In genomic region chr15:74302821-74303359, GRCh38 we compare ENCODE assay signal across 9 cellular contexts.
DNase-seq lines count a peak whose midpoint lies in the region; ATAC-seq and TF ChIP-seq lines count a peak whose summit lies in the region.
"Had no signal": no experiment of that assay in that cellular context is flagged by ENCODE, and none has a peak within 500 bp of the region (broad histone marks: within the 10 kb centered on the region; RNA-seq: fewer than 3 reads in every experiment).

No MANE protein-coding gene starts in this region.

- no peak for TF ChIP-seq POLR2A in IMR-90 (IDR thresholded peaks at IDR 0.05; ENCODE audit: low read depth, low read length)

- H3K79me1 ChIP-seq in IMR-90 (ENCODE audit: low read depth in 1 of 2, low read length in 2 of 2) = no peaks in the 10 kb centered on the region

- dilution Hi-C loops in IMR-90 (cut with HindIII; ENCODE audit: low sequenced_read_pairs, unreplicated experiment) = no loop called here

- H2AFZ ChIP-seq in IMR-90 (replicated peaks; ENCODE audit: low read length, poor library complexity) (peak overlapping the region; percentile 61), SU-DHL-6 (ENCODE audit: low read depth, low read length, severe bottlenecking) (no peak overlapping the region)

- H3K27ac Mint-ChIP-seq in nephron = peak overlapping the region; percentile 73 to 99 (median 73)
- peak overlapping the region in 1 of 8 donors; percentile 28 for H3K27ac Mint-ChIP-seq in CD8-positive, alpha-beta memory T cell
- H3K27ac Mint-ChIP-seq: stimulated activated naive CD8-positive, alpha-beta T cell treated with anti-CD3 and anti-CD28 coated beads, Interleukin-15, Interleukin-2, amounts not matched to agents 100 ng/mL and 50 ng/mL, for 24 hours had no signal

- no peak overlapping the region for H2BK5ac ChIP-seq in IMR-90 (ENCODE audit: low read depth, low read length, poor library complexity, severe bottlenecking)

- no peaks in the 10 kb centered on the region for H3F3A ChIP-seq in SU-DHL-6 (ENCODE audit: insufficient read depth)

- peak; percentile 61 for TF ChIP-seq RAD21 in IMR-90 (IDR thresholded peaks at IDR 0.05; ENCODE audit: low read length)

- DNase-seq in DMS114 treated with DMSO at 0.1 percent for 48 hours (lab: John Stamatoyannopoulos, UW; ENCODE audit: unreplicated experiment) (peak; percentile 46), IMR-90 (no peak)
- DNase-seq in effector CD4-positive, alpha-beta T cell = peak; percentile 10
- no peak for DNase-seq in CD8-positive, alpha-beta memory T cell

- no peak overlapping the region for H2BK120ac ChIP-seq in IMR-90 (ENCODE audit: low read depth, low read length)

- no peak overlapping the region for H4K91ac ChIP-seq in IMR-90 (ENCODE audit: insufficient read depth, low read depth, low read length)

- no peaks in the 10 kb centered on the region for H3K36me3 Mint-ChIP-seq in nephron (ENCODE audit: low read depth)
- no peaks in the 10 kb centered on the region for H3K36me3 Mint-ChIP-seq in CD8-positive, alpha-beta memory T cell

- peaks cover 65% of the 10 kb centered on the region for H3K4me1 Mint-ChIP-seq in nephron
- no peaks in the 10 kb centered on the region for H3K4me1 Mint-ChIP-seq in CD8-positive, alpha-beta memory T cell

- H2BK15ac ChIP-seq in IMR-90 (ENCODE audit: low read depth, low read length) = no peak overlapping the region

- no peak overlapping the region for H3K27ac ChIP-seq in IMR-90 (ENCODE audit: insufficient read depth, low read length)
- no peak overlapping the region for H3K27ac ChIP-seq in SU-DHL-6 (ENCODE audit: low read depth, low read length)
- H3K27ac ChIP-seq in CD8-positive, alpha-beta memory T cell (ENCODE audit: low read depth, low read length) = no peak overlapping the region

- H3K27me3 ChIP-seq in IMR-90 (ENCODE audit: control insufficient read depth, insufficient read depth, low read length) (peaks cover 87% of the 10 kb centered on the region), SU-DHL-6 (ENCODE audit: low read length) (no peaks in the 10 kb centered on the region)
- H3K27me3 ChIP-seq in CD8-positive, alpha-beta memory T cell (ENCODE audit: insufficient read depth, low read length, poor library complexity, severe bottlenecking) = peaks cover 12% of the 10 kb centered on the region

- H3K27me3 Mint-ChIP-seq in nephron (ENCODE audit: low read depth) = peaks cover 28% of the 10 kb centered on the region
- H3K27me3 Mint-ChIP-seq in CD8-positive, alpha-beta memory T cell = peaks cover 41 to 84% of the 10 kb centered on the region in 2 donors

- no peak overlapping the region for H3K56ac ChIP-seq in IMR-90 (ENCODE audit: extremely low read depth, insufficient read depth, low read length)

- H3K4me3 ChIP-seq in IMR-90 (ENCODE audit: insufficient read depth, low read depth, low read length) = no peak overlapping the region
- no peak overlapping the region for H3K4me3 ChIP-seq in SU-DHL-6 (ENCODE audit: insufficient read depth, low read length, poor library complexity, severe bottlenecking)
- no peak overlapping the region for H3K4me3 ChIP-seq in CD8-positive, alpha-beta memory T cell (ENCODE audit: low read length)

- no peaks in the 10 kb centered on the region for H3K9me2 ChIP-seq in SU-DHL-6 (replicated peaks; ENCODE audit: insufficient read depth, low read length)

- H3K14ac ChIP-seq in IMR-90 (replicated peaks; ENCODE audit: low read depth, low read length) = no peak overlapping the region

- H2AK5ac ChIP-seq in IMR-90 (ENCODE audit: low read depth, low read length) = no peak overlapping the region

- H3K9me1 ChIP-seq in IMR-90 (ENCODE audit: insufficient read depth, low read length) = no peaks in the 10 kb centered on the region

- no peaks in the 10 kb centered on the region for H3K9me3 ChIP-seq in IMR-90 (ENCODE audit: control insufficient read depth, insufficient read depth, low read length)
- no peaks in the 10 kb centered on the region for H3K9me3 ChIP-seq in SU-DHL-6 (ENCODE audit: insufficient read depth, low read length)
- H3K9me3 ChIP-seq in CD8-positive, alpha-beta memory T cell (ENCODE audit: low read length) = no peaks in the 10 kb centered on the region

- no peaks in the 10 kb centered on the region for H3K79me2 ChIP-seq in SU-DHL-6 (ENCODE audit: insufficient read depth, low read length)

- H3K4me3 Mint-ChIP-seq in nephron = peak overlapping the region; percentile 39 to 76 (median 44)
- H3K4me3 Mint-ChIP-seq in CD8-positive, alpha-beta memory T cell = no peak overlapping the region
- H3K4me3 Mint-ChIP-seq: stimulated activated naive CD8-positive, alpha-beta T cell treated with anti-CD3 and anti-CD28 coated beads, Interleukin-15, Interleukin-2, amounts not matched to agents 100 ng/mL and 50 ng/mL, for 24 hours had no signal

- H4K5ac ChIP-seq in IMR-90 (ENCODE audit: low read depth, low read length) = no peak overlapping the region

- BruUV-seq in IMR-90 (replicated peaks; lab: Mats Ljungman, UMichigan) = no TSS peak

- in situ Hi-C loops in IMR-90 (cut with MboI; ENCODE audit: low sequenced_read_pairs) = no loop called here

- H3K23ac ChIP-seq in IMR-90 (ENCODE audit: low read depth, low read length) = no peak overlapping the region

- H2BK20ac ChIP-seq in IMR-90 (ENCODE audit: low read depth, low read length) = no peak overlapping the region

- no peak overlapping the region for H3K4ac ChIP-seq in IMR-90 (ENCODE audit: low read depth, low read length)

- POLR2A ChIA-PET in IMR-90 (lab: Charles Lee; ENCODE audit: unreplicated experiment) = no interaction called here
- POLR2A ChIA-PET in CD8-positive, alpha-beta memory T cell (lab: Charles Lee) = no interaction called here

- no peak overlapping the region for H3K4me2 ChIP-seq in IMR-90 (ENCODE audit: low read depth, low read length)
- H3K4me2 ChIP-seq in SU-DHL-6 (ENCODE audit: low read depth, low read length, poor library complexity, severe bottlenecking) = no peak overlapping the region

- 35% methylated on average over 2 of the region's 7 CpGs; no CpG with 5 or more reads in 1 of the 2 experiments for WGBS in IMR-90 (ENCODE audit: extremely low coverage in 2 of 2, insufficient read length in 1 of 2), 2 experiments

- no peaks in the 10 kb centered on the region; the same call in 1 of the 2 replicates for H4K20me1 ChIP-seq in IMR-90 (ENCODE audit: insufficient read depth, low read length)
- no peaks in the 10 kb centered on the region; the same call in 1 of the 2 replicates for H4K20me1 ChIP-seq in SU-DHL-6 (ENCODE audit: low read depth, low read length)

- H4K8ac ChIP-seq in IMR-90 (ENCODE audit: low read depth in 2 of 2, low read length in 2 of 2) = no peak overlapping the region

- H2AK9ac ChIP-seq in IMR-90 (replicated peaks; ENCODE audit: low read depth, low read length, poor library complexity) = peak overlapping the region; percentile 26

- H3K36me3 ChIP-seq in IMR-90 (ENCODE audit: control insufficient read depth, insufficient read depth, low read length) = no peaks in the 10 kb centered on the region
- H3K36me3 ChIP-seq in SU-DHL-6 (ENCODE audit: low read length) = no peaks in the 10 kb centered on the region
- no peaks in the 10 kb centered on the region for H3K36me3 ChIP-seq in CD8-positive, alpha-beta memory T cell (ENCODE audit: insufficient read depth, low read length)

- H3K18ac ChIP-seq in IMR-90 (ENCODE audit: low read depth, low read length) = no peak overlapping the region

- ATAC-seq in IMR-90 (ENCODE audit: low read depth) (peak; percentile 63), GM19455 (IDR thresholded peaks at IDR 0.05; ENCODE audit: unreplicated experiment) (no peak), GM19397 (IDR thresholded peaks at IDR 0.05; ENCODE audit: unreplicated experiment) (no peak)

- TF ChIP-seq CTCF in IMR-90 (conservative IDR thresholded peaks at IDR 0.05; ENCODE audit: low read depth, low read length) (peak; percentile 49), SU-DHL-6 (IDR thresholded peaks at IDR 0.05; ENCODE audit: insufficient read depth, low read length, poor library complexity, severe bottlenecking) (peak; percentile 31), nephron (IDR thresholded peaks at IDR 0.05; ENCODE audit: unreplicated experiment in 3 of 3) (peak; percentile 51 to 70 (median 66))

- CTCF ChIA-PET in IMR-90 (lab: Yijun Ruan, JAX) = no interaction called here
- CTCF ChIA-PET in CD8-positive, alpha-beta memory T cell (lab: Charles Lee) = interaction anchor here (1.3 kb wide), 1 partner anchor 19 kb away, joined by 3 read pairs; no protein-coding TSS in a partner anchor

- no peaks in the 10 kb centered on the region for H3K9me3 Mint-ChIP-seq in nephron
- no peaks in the 10 kb centered on the region for H3K9me3 Mint-ChIP-seq in CD8-positive, alpha-beta memory T cell
- H3K9me3 Mint-ChIP-seq: stimulated activated naive CD8-positive, alpha-beta T cell treated with anti-CD3 and anti-CD28 coated beads, Interleukin-15, Interleukin-2, amounts not matched to agents 100 ng/mL and 50 ng/mL, for 24 hours had no signal

- intact Hi-C loops in IMR-90 (cut with micrococcal nuclease) = loop anchor here (1.0 kb wide), 2 partner anchors 176 to 330 kb away; no protein-coding TSS in a partner anchor

- H3K4me1 ChIP-seq in IMR-90 (ENCODE audit: control insufficient read depth, insufficient read depth, low read length) = no peaks in the 10 kb centered on the region
- H3K4me1 ChIP-seq in CD8-positive, alpha-beta memory T cell (ENCODE audit: insufficient read depth, low read length) = no peaks in the 10 kb centered on the region

- H3K9ac ChIP-seq in IMR-90 (ENCODE audit: low read depth, low read length) (no peak overlapping the region), SU-DHL-6 (ENCODE audit: low read length) (no peak overlapping the region)

TF ChIP-seq in IMR-90, 13 proteins besides CTCF, POLR2A, EP300 and RAD21:
- TF ChIP-seq MAZ (IDR thresholded peaks at IDR 0.05; ENCODE audit: borderline replicate concordance, low read depth, low read length) (no peak), NFE2L2 (IDR thresholded peaks at IDR 0.05; ENCODE audit: low read depth, low read length) (no peak), BHLHE40 (IDR thresholded peaks at IDR 0.05; ENCODE audit: low read depth, low read length) (no peak), CEBPB (IDR thresholded peaks at IDR 0.05; ENCODE audit: low read depth, low read length) (no peak), FOS (IDR thresholded peaks at IDR 0.05; ENCODE audit: low read depth, low read length) (no peak), ELK1 (IDR thresholded peaks at IDR 0.05; ENCODE audit: borderline replicate concordance, low read depth, low read length) (no peak), MAFK (IDR thresholded peaks at IDR 0.05; ENCODE audit: low read depth, low read length) (no peak), SMC3 (IDR thresholded peaks at IDR 0.05; ENCODE audit: low read depth, low read length) (peak; percentile 77)

Comparison
In these comparisons a context has a peak if more than half of its experiments do, and no peak if none do; other contexts are left out.
1. DNase-seq: peak in DMS114 treated with DMSO at 0.1 percent for 48 hours (single experiment) and effector CD4-positive, alpha-beta T cell (single experiment); none in IMR-90 (single experiment) and CD8-positive, alpha-beta memory T cell (0 of 5).
2. H3K4me3 Mint-ChIP-seq: peak in nephron (3 of 3); none in CD8-positive, alpha-beta memory T cell (0 of 7).
3. Peak in every context shown above with its lines, with median percentiles within 50 percentile points of each other: CTCF ChIP-seq.